2 cellular contexts compared by ENCODE assay signal in the genomic region with DNA sequence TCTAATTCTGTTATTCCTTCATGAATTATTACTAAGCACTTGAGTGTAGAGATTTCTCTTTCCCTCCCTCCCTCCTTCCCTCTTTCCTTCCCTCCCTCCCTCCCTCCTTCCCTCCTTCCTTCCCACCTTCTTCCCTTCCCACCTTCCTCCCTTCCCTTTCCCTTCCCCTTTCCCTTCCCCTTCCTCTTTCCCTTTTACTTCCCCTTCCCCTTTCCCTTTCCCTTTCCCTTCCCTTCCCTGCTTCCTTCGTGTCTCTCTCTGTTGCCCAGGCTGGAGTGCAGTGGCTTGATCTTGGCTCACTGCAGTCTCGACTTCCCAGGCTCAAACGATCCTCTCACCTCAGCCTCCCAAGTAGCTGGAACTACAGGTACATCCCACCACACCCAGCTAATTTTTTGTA.
A peak's percentile ranks its signal among the peaks of the same experiment; 100 is the strongest.
TF ChIP-seq lines count a peak whose summit lies in the region.

No MANE protein-coding gene starts in this region.

TF ChIP-seq in HepG2, 621 proteins besides CTCF, POLR2A, EP300 and RAD21 (continued from another document):
- peak; percentile 15 for TF ChIP-seq HNRNPK (IDR thresholded peaks at IDR 0.05; ENCODE audit: low read depth, low read length, poor library complexity, severe bottlenecking)

TF ChIP-seq in HEK293, 187 proteins besides CTCF, POLR2A, EP300 and RAD21 (continued from another document):
- no peak for TF ChIP-seq ZNF394 (tag by site-specific recombination; IDR thresholded peaks at IDR 0.05; ENCODE audit: borderline replicate concordance)
- TF ChIP-seq, protein P1, sequence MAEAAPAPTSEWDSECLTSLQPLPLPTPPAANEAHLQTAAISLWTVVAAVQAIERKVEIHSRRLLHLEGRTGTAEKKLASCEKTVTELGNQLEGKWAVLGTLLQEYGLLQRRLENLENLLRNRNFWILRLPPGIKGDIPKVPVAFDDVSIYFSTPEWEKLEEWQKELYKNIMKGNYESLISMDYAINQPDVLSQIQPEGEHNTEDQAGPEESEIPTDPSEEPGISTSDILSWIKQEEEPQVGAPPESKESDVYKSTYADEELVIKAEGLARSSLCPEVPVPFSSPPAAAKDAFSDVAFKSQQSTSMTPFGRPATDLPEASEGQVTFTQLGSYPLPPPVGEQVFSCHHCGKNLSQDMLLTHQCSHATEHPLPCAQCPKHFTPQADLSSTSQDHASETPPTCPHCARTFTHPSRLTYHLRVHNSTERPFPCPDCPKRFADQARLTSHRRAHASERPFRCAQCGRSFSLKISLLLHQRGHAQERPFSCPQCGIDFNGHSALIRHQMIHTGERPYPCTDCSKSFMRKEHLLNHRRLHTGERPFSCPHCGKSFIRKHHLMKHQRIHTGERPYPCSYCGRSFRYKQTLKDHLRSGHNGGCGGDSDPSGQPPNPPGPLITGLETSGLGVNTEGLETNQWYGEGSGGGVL (tag by site-specific recombination; IDR thresholded peaks at IDR 0.05), result no peak
- peak; percentile 99 for TF ChIP-seq PRDM1 (tag by site-specific recombination; IDR thresholded peaks at IDR 0.05)
- TF ChIP-seq, protein P2, sequence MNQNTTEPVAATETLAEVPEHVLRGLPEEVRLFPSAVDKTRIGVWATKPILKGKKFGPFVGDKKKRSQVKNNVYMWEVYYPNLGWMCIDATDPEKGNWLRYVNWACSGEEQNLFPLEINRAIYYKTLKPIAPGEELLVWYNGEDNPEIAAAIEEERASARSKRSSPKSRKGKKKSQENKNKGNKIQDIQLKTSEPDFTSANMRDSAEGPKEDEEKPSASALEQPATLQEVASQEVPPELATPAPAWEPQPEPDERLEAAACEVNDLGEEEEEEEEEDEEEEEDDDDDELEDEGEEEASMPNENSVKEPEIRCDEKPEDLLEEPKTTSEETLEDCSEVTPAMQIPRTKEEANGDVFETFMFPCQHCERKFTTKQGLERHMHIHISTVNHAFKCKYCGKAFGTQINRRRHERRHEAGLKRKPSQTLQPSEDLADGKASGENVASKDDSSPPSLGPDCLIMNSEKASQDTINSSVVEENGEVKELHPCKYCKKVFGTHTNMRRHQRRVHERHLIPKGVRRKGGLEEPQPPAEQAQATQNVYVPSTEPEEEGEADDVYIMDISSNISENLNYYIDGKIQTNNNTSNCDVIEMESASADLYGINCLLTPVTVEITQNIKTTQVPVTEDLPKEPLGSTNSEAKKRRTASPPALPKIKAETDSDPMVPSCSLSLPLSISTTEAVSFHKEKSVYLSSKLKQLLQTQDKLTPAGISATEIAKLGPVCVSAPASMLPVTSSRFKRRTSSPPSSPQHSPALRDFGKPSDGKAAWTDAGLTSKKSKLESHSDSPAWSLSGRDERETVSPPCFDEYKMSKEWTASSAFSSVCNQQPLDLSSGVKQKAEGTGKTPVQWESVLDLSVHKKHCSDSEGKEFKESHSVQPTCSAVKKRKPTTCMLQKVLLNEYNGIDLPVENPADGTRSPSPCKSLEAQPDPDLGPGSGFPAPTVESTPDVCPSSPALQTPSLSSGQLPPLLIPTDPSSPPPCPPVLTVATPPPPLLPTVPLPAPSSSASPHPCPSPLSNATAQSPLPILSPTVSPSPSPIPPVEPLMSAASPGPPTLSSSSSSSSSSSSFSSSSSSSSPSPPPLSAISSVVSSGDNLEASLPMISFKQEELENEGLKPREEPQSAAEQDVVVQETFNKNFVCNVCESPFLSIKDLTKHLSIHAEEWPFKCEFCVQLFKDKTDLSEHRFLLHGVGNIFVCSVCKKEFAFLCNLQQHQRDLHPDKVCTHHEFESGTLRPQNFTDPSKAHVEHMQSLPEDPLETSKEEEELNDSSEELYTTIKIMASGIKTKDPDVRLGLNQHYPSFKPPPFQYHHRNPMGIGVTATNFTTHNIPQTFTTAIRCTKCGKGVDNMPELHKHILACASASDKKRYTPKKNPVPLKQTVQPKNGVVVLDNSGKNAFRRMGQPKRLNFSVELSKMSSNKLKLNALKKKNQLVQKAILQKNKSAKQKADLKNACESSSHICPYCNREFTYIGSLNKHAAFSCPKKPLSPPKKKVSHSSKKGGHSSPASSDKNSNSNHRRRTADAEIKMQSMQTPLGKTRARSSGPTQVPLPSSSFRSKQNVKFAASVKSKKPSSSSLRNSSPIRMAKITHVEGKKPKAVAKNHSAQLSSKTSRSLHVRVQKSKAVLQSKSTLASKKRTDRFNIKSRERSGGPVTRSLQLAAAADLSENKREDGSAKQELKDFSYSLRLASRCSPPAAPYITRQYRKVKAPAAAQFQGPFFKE (tag by site-specific recombination; IDR thresholded peaks at IDR 0.05; ENCODE audit: borderline replicate concordance), result no peak
